ENCODE assay signal across 8 cellular contexts in genomic region chr15:41022487-41023090, GRCh38.
DNase-seq lines count a peak whose midpoint lies in the region; ATAC-seq and TF ChIP-seq lines count a peak whose summit lies in the region.

No MANE protein-coding gene starts in this region.

- H3K27ac ChIP-seq in A673 (ENCODE audit: low read depth, low read length, poor library complexity, severe bottlenecking), result no peak overlapping the region

- CTCF ChIA-PET in A673 (lab: Charles Lee), result interaction anchor here (0.5 to 1.7 kb wide), 2 partner anchors 119 to 255 kb away, joined by 7 read pairs; no protein-coding TSS in a partner anchor

- H3K4me1 Mint-ChIP-seq in activated T-cell treated with anti-CD3 and anti-CD28 coated beads, Interleukin-2, amount 50 U/mL, for 4 hours (ENCODE audit: low read depth), result peaks cover 1% of the 10 kb centered on the region

- no TSS peak for BruUV-seq in A673 (replicated peaks; lab: Mats Ljungman, UMichigan)

- H3K27me3 ChIP-seq in A673 (replicated peaks; ENCODE audit: insufficient read depth, low read depth, low read length, poor library complexity), result no peaks in the 10 kb centered on the region

- H3K27me3 Mint-ChIP-seq in activated T-cell treated with anti-CD3 and anti-CD28 coated beads, Interleukin-2, amount 50 U/mL, for 4 hours (ENCODE audit: low read depth), result no peaks in the 10 kb centered on the region

- peaks cover 28% of the 10 kb centered on the region for H3K36me3 ChIP-seq in A673 (ENCODE audit: insufficient read depth, low read length, poor library complexity, severe bottlenecking)

- no peaks in the 10 kb centered on the region for H3K9me3 ChIP-seq in A673 (ENCODE audit: low read depth, low read length, poor library complexity, severe bottlenecking)

- TF ChIP-seq CTCF in A673 (conservative IDR thresholded peaks at IDR 0.05; ENCODE audit: low read depth, low read length), result peak; percentile 79
- TF ChIP-seq CTCF in fibroblast of the aortic adventitia (IDR thresholded peaks at IDR 0.05; ENCODE audit: insufficient read depth, low read length), result peak; percentile 86

- H3K9me3 Mint-ChIP-seq in activated T-cell treated with anti-CD3 and anti-CD28 coated beads, Interleukin-2, amount 50 U/mL, for 4 hours, result no peaks in the 10 kb centered on the region

- POLR2A ChIA-PET in A673 (lab: Charles Lee; ENCODE audit: low non-redundant PET), result interaction anchor here (0.5 kb wide), 1 partner anchor 416 kb away, joined by 3 read pairs; no protein-coding TSS in a partner anchor

- H3K4me1 ChIP-seq in A673 (ENCODE audit: insufficient read depth, low read length, poor library complexity, severe bottlenecking), result peaks cover 23% of the 10 kb centered on the region

- H3K4me3 ChIP-seq in A673 (ENCODE audit: low read depth, low read length, poor library complexity, severe bottlenecking), result no peak overlapping the region
- H3K4me3 ChIP-seq in fibroblast of the aortic adventitia (ENCODE audit: low read depth, low read length), result no peak overlapping the region

- DNase-seq in A673 (ENCODE audit: low spot score) (peak; percentile 61), GM04504 (ENCODE audit: low read depth) (peak; percentile 36), NCI-H2171 treated with DMSO at 0.1 percent for 48 hours (lab: John Stamatoyannopoulos, UW) (peak; percentile 45), fibroblast of the aortic adventitia (ENCODE audit: low read depth) (peak; percentile 76), nucleus accumbens (lab: John Stamatoyannopoulos, UW) (peak in 35 of 56 donors; percentile 1 to 53 (median 11)), LoVo (ENCODE audit: low spot score) (no peak)
- DNase-seq in activated T-cell treated with anti-CD3 and anti-CD28 coated beads, Interleukin-2, amount 50 U/mL, for 4 hours, result peak; percentile 11

- ATAC-seq in activated T-cell treated with anti-CD3 and anti-CD28 coated beads, Interleukin-2, amount 50 U/mL, for 4 hours, result peak; percentile 58 to 65
- no peak for ATAC-seq in HG03135 (IDR thresholded peaks at IDR 0.05; ENCODE audit: unreplicated experiment)

- H3K4me3 Mint-ChIP-seq in activated T-cell treated with anti-CD3 and anti-CD28 coated beads, Interleukin-2, amount 50 U/mL, for 4 hours, result no peak overlapping the region

- H3K36me3 Mint-ChIP-seq in activated T-cell treated with anti-CD3 and anti-CD28 coated beads, Interleukin-2, amount 50 U/mL, for 4 hours (ENCODE audit: insufficient read depth), result peaks cover 39% of the 10 kb centered on the region

- intact Hi-C loops in A673 (cut with micrococcal nuclease; ENCODE audit: unreplicated experiment), result loop anchor here (1.0 kb wide), 2 partner anchors 82 to 118 kb away; no protein-coding TSS in a partner anchor
